Comparison of ENCODE assay signal across 9 cellular contexts in genomic region chr2:86836914-86837695, GRCh38. TPM values are rescaled to one million over a fixed set of nuclear protein-coding genes. Genes with fewer than 3 reads are reported as not detected.
DNase-seq lines count a peak whose midpoint lies in the region; ATAC-seq and TF ChIP-seq lines count a peak whose summit lies in the region.
"Not testable (repeated sequence)": the region's sequence is repeated elsewhere in the genome, so short reads cannot be mapped to it uniquely, and the experiment has no call there.
"Had no signal": no experiment of that assay in that cellular context is flagged by ENCODE, and none has a peak within 500 bp of the region (broad histone marks: within the 10 kb centered on the region; RNA-seq: fewer than 3 reads in every experiment).

No MANE protein-coding gene starts in this region.

- H3K4me1 Mint-ChIP-seq in T-helper 17 cell, result not testable (repeated sequence)

- H3K27ac ChIP-seq in KOPT-K1 (ENCODE audit: low read depth, low read length, poor library complexity, severe bottlenecking) (peak overlapping the region; percentile 80), hepatocyte (peak overlapping the region; percentile 88)

- H3K36me3 Mint-ChIP-seq in T-helper 17 cell (ENCODE audit: low read depth), result not testable (repeated sequence)

- H2AFZ ChIP-seq in hepatocyte, result peak overlapping the region; percentile 68

- H3K27ac Mint-ChIP-seq in T-helper 17 cell, result peak overlapping the region; percentile 4

- DNase-seq in Ammon's horn (ENCODE audit: low spot score), result peak; percentile 25
- DNase-seq in T-helper 17 cell, result not testable (repeated sequence)
- DNase-seq in activated T-helper 9 cell treated with anti-CD3 and anti-CD28 coated beads, Interleukin-2, amount 50 U/mL, for 16 hours (ENCODE audit: low read depth), result peak; percentile 25
- peak; percentile 77 for DNase-seq in dermis blood vessel endothelial cell
- peak; percentile 80 for DNase-seq in hepatocyte (ENCODE audit: low spot score)
- DNase-seq in posterior vena cava (ENCODE audit: low spot score), result peak; percentile 88
- peak; percentile 47 to 58 for DNase-seq in stimulated activated CD8-positive, alpha-beta memory T cell treated with anti-CD3 and anti-CD28 coated beads, Interleukin-7, amount 100 ng/mL, for 1 hour (ENCODE audit: low read depth in 2 of 2)

- H3K4me3 ChIP-seq in hepatocyte, result not testable (repeated sequence)

- intact Hi-C loops in posterior vena cava (cut with DNase I), result not testable (repeated sequence)

- peak; percentile 35 for ATAC-seq in T-helper 17 cell

- not testable (repeated sequence) for H3K9me3 ChIP-seq in KOPT-K1 (ENCODE audit: insufficient read depth, low read length, poor library complexity, severe bottlenecking); T-helper 17 cell (ENCODE audit: control insufficient read depth, low read length, poor library complexity, severe bottlenecking); hepatocyte (ENCODE audit: low read depth)

- not testable (repeated sequence) for TF ChIP-seq CTCF in hepatocyte (IDR thresholded peaks at IDR 0.05; ENCODE audit: poor library complexity)

- peak overlapping the region; percentile 67 for H3K4me2 ChIP-seq in hepatocyte

- not testable (repeated sequence) for H3K36me3 ChIP-seq in KOPT-K1 (ENCODE audit: insufficient read depth, low read length); hepatocyte (replicated peaks; ENCODE audit: insufficient read depth, low read depth)

- not testable (repeated sequence) for H3K27me3 ChIP-seq in hepatocyte

- not testable (repeated sequence) for H3K9me2 ChIP-seq in hepatocyte (replicated peaks; ENCODE audit: insufficient read depth)

- H4K20me1 ChIP-seq in hepatocyte (ENCODE audit: insufficient read depth, poor library complexity, severe bottlenecking), result not testable (repeated sequence)

- peaks cover 13% of the 10 kb centered on the region for H3K27me3 Mint-ChIP-seq in T-helper 17 cell

- peak overlapping the region; percentile 64 for H3K4me3 Mint-ChIP-seq in T-helper 17 cell

- H3K4me1 ChIP-seq in hepatocyte (ENCODE audit: insufficient read depth), result not testable (repeated sequence)

- not testable (repeated sequence) for H3K79me2 ChIP-seq in hepatocyte

- 54% methylated on average over 13 of the region's 19 CpGs for WGBS in hepatocyte (ENCODE audit: low lambda C conversion rate, missing lambda C conversion rate)

RNA-seq across cellular contexts. Expression of gene CD8B, which starts 24.6 kb away (rescaled TPM):
- total RNA-seq in T-helper 17 cell (not detected), dermis blood vessel endothelial cell (not detected in 2 replicates), hepatocyte (1.00 and 1.5 TPM in 2 replicates), posterior vena cava (under 1 TPM; 0.37 to 1.00 TPM)
- 1.1 and 3.0 TPM in 2 replicates for polyA plus RNA-seq in hepatocyte
- total RNA-seq: dermis microvascular lymphatic vessel endothelial cell had no signal

RNA-seq across cellular contexts. Expression of gene CD8A, which starts 46.4 kb away (rescaled TPM):
- total RNA-seq in T-helper 17 cell (under 1 TPM in 1 of 2 donors, not detected in 1; 0.70 TPM), dermis blood vessel endothelial cell (0.05 TPM in 1 of 2 replicates, not detected in the other), hepatocyte (0.33 TPM in 1 of 2 replicates, not detected in the other), posterior vena cava (1 to 10 TPM; 1.3 to 1.9 TPM)
- 0.21 TPM in 1 of 2 replicates, not detected in the other for polyA plus RNA-seq in hepatocyte
